ENCODE assay signal across 36 cellular contexts in the genomic region with DNA sequence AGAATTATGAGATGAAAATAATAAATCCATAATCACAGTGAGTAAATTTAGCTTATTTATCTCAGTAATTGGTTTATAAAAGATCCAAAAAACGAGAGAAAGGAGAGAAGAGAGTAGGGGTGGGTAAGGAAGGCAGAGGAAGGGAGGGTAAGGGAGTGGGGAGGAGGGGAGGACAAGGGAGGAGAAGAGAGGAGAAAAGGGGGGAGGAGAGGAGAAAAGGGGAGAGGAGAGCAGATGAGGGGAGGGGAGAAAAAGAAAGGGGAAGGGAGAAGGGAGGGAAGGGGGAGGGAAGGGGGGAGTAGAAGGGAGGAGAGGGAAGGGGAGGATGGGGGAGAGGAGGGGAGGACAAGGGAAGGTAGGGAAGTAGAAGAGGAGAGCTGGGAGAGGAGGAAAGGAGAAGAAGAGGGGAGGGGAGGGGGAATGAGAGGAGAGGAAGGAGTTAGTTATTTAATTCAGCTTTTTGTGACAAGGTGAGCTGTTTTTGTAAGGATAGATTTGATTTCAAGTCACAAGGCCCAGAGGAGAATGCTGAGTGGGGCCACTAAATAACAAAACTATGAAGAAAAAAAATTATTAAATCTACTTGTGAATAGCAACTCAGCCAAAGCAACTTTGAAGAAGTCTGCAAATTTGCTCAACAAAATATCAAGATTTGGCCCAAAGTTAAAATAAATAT.
DNase-seq lines count a peak whose midpoint lies in the region; ATAC-seq, FAIRE-seq and TF ChIP-seq lines count a peak whose summit lies in the region.
"Had no signal": no experiment of that assay in that cellular context is flagged by ENCODE, and none has a peak within 500 bp of the region (broad histone marks: within the 10 kb centered on the region; RNA-seq: fewer than 3 reads in every experiment).

No MANE protein-coding gene starts in this region.

- no peak overlapping the region for H3K4me3 ChIP-seq in HepG2 (replicated peaks in 1 of 3; ENCODE audit: insufficient read depth in 1 of 3, low read depth in 2 of 3, low read length in 3 of 3)
- H3K4me3 ChIP-seq in right lobe of liver: no peak overlapping the region
- no peak overlapping the region for H3K4me3 ChIP-seq in K562
- no peak overlapping the region for H3K4me3 ChIP-seq in tibial nerve
- H3K4me3 ChIP-seq: A549; BLaER1; BLaER1 treated with 17β-estradiol and CSF1 and Interleukin-3, amounts not matched to agents 10 nM and 100 nM had no signal

- 2% methylated on average over 1 of the region's 1 CpG for WGBS in HepG2 (ENCODE audit: low lambda C conversion rate)
- 0% methylated on average over 1 of the region's 1 CpG for WGBS in right lobe of liver (ENCODE audit: insufficient coverage, low coverage, low lambda C conversion rate, missing lambda C conversion rate)
- WGBS in K562 (ENCODE audit: insufficient coverage, low coverage, missing lambda C conversion rate): 0% methylated on average over 1 of the region's 1 CpG
- WGBS in tibial nerve, 2 donors: 38 to 68% methylated on average over 1 of the region's 1 CpG

- DNase-seq in HepG2 (ENCODE audit: low spot score) (no peak), right lobe of liver (no peak), K562 (ENCODE audit: extremely low read depth in 1 of 4, low spot score in 3 of 4) (no peak), left kidney (ENCODE audit: low read depth, low spot score) (peak; percentile 2), tibial nerve (ENCODE audit: low spot score in 2 of 2) (no peak)
- no peak for DNase-seq in activated T-helper 2 cell treated with anti-CD3 and anti-CD28 coated beads, Interferon-gamma antibody, Interleukin-2, Interleukin-4, amounts not matched to agents 10 μg/mL and 5 μg/mL and 100 μg/mL, durations not matched to agents 14 hours and 24 hours and 36 hours (ENCODE audit: low spot score)
- no peak for DNase-seq in naive thymus-derived CD8-positive, alpha-beta T cell
- DNase-seq: 8988T; ACHN; AML-193; BE2C; C1 segment of cervical spinal cord; Caco-2; Calu3; CD4-positive, alpha-beta memory T cell; CD4-positive, alpha-beta T cell; CD4-positive, CD25-positive, alpha-beta regulatory T cell; CD8-positive, alpha-beta memory T cell; CD8-positive, alpha-beta T cell; COR-L47; DMS 273 treated with DMSO at 0.1 percent for 48 hours; DMS153; DMS53; DMS79; DMS79 treated with DMSO at 0.1 percent for 48 hours; DND-41; EL had no signal

- H3K36me3 Mint-ChIP-seq in activated T-helper 2 cell treated with anti-CD3 and anti-CD28 coated beads, Interferon-gamma antibody, Interleukin-2, Interleukin-4, amounts not matched to agents 10 μg/mL and 5 μg/mL and 100 μg/mL, durations not matched to agents 14 hours and 24 hours and 36 hours (ENCODE audit: low read depth): no peaks in the 10 kb centered on the region
- peaks cover 0 to 2% (median 0%) of the 10 kb centered on the region in 3 donors for H3K36me3 Mint-ChIP-seq in naive thymus-derived CD8-positive, alpha-beta T cell
- H3K36me3 Mint-ChIP-seq: CD14-positive monocyte; CD4-positive, alpha-beta memory T cell; CD4-positive, CD25-positive, alpha-beta regulatory T cell; CD8-positive, alpha-beta memory T cell; CD8-positive, alpha-beta T cell had no signal

- H3K4me2 ChIP-seq in HepG2 (ENCODE audit: low read depth, low read length) (no peak overlapping the region), K562 (ENCODE audit: insufficient read depth, low read length) (no peak overlapping the region)
- H3K4me2 ChIP-seq: A549; BLaER1; BLaER1 treated with 17β-estradiol and CSF1 and Interleukin-3, amounts not matched to agents 10 nM and 100 nM had no signal

- ATAC-seq in HepG2 (no peak), right lobe of liver (no peak), K562 (no peak), HG02870 (IDR thresholded peaks at IDR 0.05; ENCODE audit: unreplicated experiment) (no peak)
- no peak for ATAC-seq in naive thymus-derived CD8-positive, alpha-beta T cell
- ATAC-seq: A549; CD8-positive, alpha-beta T cell had no signal

- no peaks in the 10 kb centered on the region for H3K4me1 Mint-ChIP-seq in activated T-helper 2 cell treated with anti-CD3 and anti-CD28 coated beads, Interferon-gamma antibody, Interleukin-2, Interleukin-4, amounts not matched to agents 10 μg/mL and 5 μg/mL and 100 μg/mL, durations not matched to agents 14 hours and 24 hours and 36 hours (ENCODE audit: low read depth)
- H3K4me1 Mint-ChIP-seq in naive thymus-derived CD8-positive, alpha-beta T cell: no peaks in the 10 kb centered on the region
- H3K4me1 Mint-ChIP-seq: B cell; CD14-positive monocyte; CD4-positive, alpha-beta memory T cell; CD4-positive, CD25-positive, alpha-beta regulatory T cell; CD8-positive, alpha-beta memory T cell had no signal

- POLR2A ChIA-PET in HepG2 (lab: Yijun Ruan, JAX) (no interaction called here), K562 (lab: Yijun Ruan, JAX) (no interaction called here)
- POLR2A ChIA-PET in naive thymus-derived CD8-positive, alpha-beta T cell (lab: Charles Lee): no interaction called here

- H3K36me3 ChIP-seq in HepG2 (replicated peaks in 1 of 2; ENCODE audit: control insufficient read depth in 1 of 2, insufficient read depth in 2 of 2, low read length in 2 of 2) (no peaks in the 10 kb centered on the region), right lobe of liver (no peaks in the 10 kb centered on the region), K562 (ENCODE audit: control insufficient read depth, insufficient read depth, low read length) (no peaks in the 10 kb centered on the region), tibial nerve (no peaks in the 10 kb centered on the region)
- H3K36me3 ChIP-seq: BE2C; BLaER1; BLaER1 treated with 17β-estradiol and CSF1 and Interleukin-3, amounts not matched to agents 10 nM and 100 nM had no signal

- H3K27me3 ChIP-seq in HepG2 (ENCODE audit: control insufficient read depth in 1 of 2, insufficient read depth in 2 of 2, low read length in 2 of 2): no peaks in the 10 kb centered on the region
- no peaks in the 10 kb centered on the region for H3K27me3 ChIP-seq in right lobe of liver
- H3K27me3 ChIP-seq in K562 (ENCODE audit: control insufficient read depth in 2 of 2, insufficient read depth in 2 of 2, low read length in 2 of 2): no peaks in the 10 kb centered on the region
- H3K27me3 ChIP-seq in tibial nerve: no peaks in the 10 kb centered on the region
- H3K27me3 ChIP-seq: BE2C; BLaER1; BLaER1 treated with 17β-estradiol and CSF1 and Interleukin-3, amounts not matched to agents 10 nM and 100 nM had no signal

- TF ChIP-seq POLR2A in HepG2 (IDR thresholded peaks at IDR 0.05; ENCODE audit: insufficient read depth in 1 of 2, low read depth in 2 of 2, low read length in 2 of 2) (no peak), right lobe of liver (IDR thresholded peaks at IDR 0.05) (no peak), K562 (conservative IDR thresholded peaks at IDR 0.05) (no peak), tibial nerve (IDR thresholded peaks at IDR 0.05) (no peak)

- peaks cover 2% of the 10 kb centered on the region for H3K9me3 Mint-ChIP-seq in activated T-helper 2 cell treated with anti-CD3 and anti-CD28 coated beads, Interferon-gamma antibody, Interleukin-2, Interleukin-4, amounts not matched to agents 10 μg/mL and 5 μg/mL and 100 μg/mL, durations not matched to agents 14 hours and 24 hours and 36 hours
- H3K9me3 Mint-ChIP-seq in naive thymus-derived CD8-positive, alpha-beta T cell: peaks cover 0 to 10% (median 3%) of the 10 kb centered on the region in 9 donors
- H3K9me3 Mint-ChIP-seq: CD4-positive, alpha-beta T cell had no signal

- FAIRE-seq in HepG2 (lab: Jason Lieb, UNC): no peak
- no peak for FAIRE-seq in K562 (lab: Jason Lieb, UNC)
- FAIRE-seq: A549, D721Med had no signal

- H3K27ac ChIP-seq in HepG2 (ENCODE audit: extremely low read length, insufficient read depth, low read length): no peak overlapping the region
- H3K27ac ChIP-seq in right lobe of liver: no peak overlapping the region
- H3K27ac ChIP-seq in K562 (ENCODE audit: extremely low read depth, low read depth, low read length): no peak overlapping the region
- H3K27ac ChIP-seq in tibial nerve: no peak overlapping the region
- H3K27ac ChIP-seq: 22Rv1; A549; BLaER1; BLaER1 treated with 17β-estradiol and CSF1 and Interleukin-3, amounts not matched to agents 10 nM and 100 nM; C4-2B had no signal

- no peaks in the 10 kb centered on the region for H3K9me1 ChIP-seq in K562 (ENCODE audit: control insufficient read depth, insufficient read depth, low read length)

- in situ Hi-C loops in HepG2 (cut with HindIII; ENCODE audit: extremely low pct_ligation_motif_present, low pct_unique_long_range_greater_than_20kb): no loop called here
- in situ Hi-C loops in K562 (cut with MboI): no loop called here

- peak overlapping the region; percentile 42 for H3K27ac Mint-ChIP-seq in activated T-helper 2 cell treated with anti-CD3 and anti-CD28 coated beads, Interferon-gamma antibody, Interleukin-2, Interleukin-4, amounts not matched to agents 10 μg/mL and 5 μg/mL and 100 μg/mL, durations not matched to agents 14 hours and 24 hours and 36 hours
- H3K27ac Mint-ChIP-seq in naive thymus-derived CD8-positive, alpha-beta T cell: no peak overlapping the region
- H3K27ac Mint-ChIP-seq: B cell; CD14-positive monocyte; CD4-positive, alpha-beta memory T cell; CD4-positive, alpha-beta T cell; CD4-positive, CD25-positive, alpha-beta regulatory T cell; CD8-positive, alpha-beta memory T cell; CD8-positive, alpha-beta T cell had no signal

- BruUV-seq in HepG2 (replicated peaks; lab: Mats Ljungman, UMichigan): no TSS peak
- BruUV-seq in K562 (replicated peaks; lab: Mats Ljungman, UMichigan): no TSS peak

- no peak for TF ChIP-seq RAD21 in HepG2 (CRISPR knock-in tag; IDR thresholded peaks at IDR 0.05)
- no peak for TF ChIP-seq RAD21 in K562 (CRISPR knock-in tag; conservative IDR thresholded peaks at IDR 0.05 in 1 of 2, IDR thresholded peaks at IDR 0.05 in 1 of 2)

- no peaks in the 10 kb centered on the region for H3K27me3 Mint-ChIP-seq in activated T-helper 2 cell treated with anti-CD3 and anti-CD28 coated beads, Interferon-gamma antibody, Interleukin-2, Interleukin-4, amounts not matched to agents 10 μg/mL and 5 μg/mL and 100 μg/mL, durations not matched to agents 14 hours and 24 hours and 36 hours (ENCODE audit: low read depth)
- H3K27me3 Mint-ChIP-seq in naive thymus-derived CD8-positive, alpha-beta T cell: no peaks in the 10 kb centered on the region
- H3K27me3 Mint-ChIP-seq: B cell; CD4-positive, alpha-beta memory T cell; CD4-positive, alpha-beta T cell; CD4-positive, CD25-positive, alpha-beta regulatory T cell had no signal

- no peak for TF ChIP-seq EP300 in HepG2 (IDR thresholded peaks at IDR 0.05; ENCODE audit: low read depth in 2 of 2, low read length in 2 of 2)
- no peak for TF ChIP-seq EP300 in HepG2 (CRISPR knock-in tag; IDR thresholded peaks at IDR 0.05; ENCODE audit: borderline replicate concordance)
- no peak for TF ChIP-seq EP300 in K562 (IDR thresholded peaks at IDR 0.05; ENCODE audit: low read length)
- no peak for TF ChIP-seq EP300 in tibial nerve (IDR thresholded peaks at IDR 0.05)

- H2AFZ ChIP-seq in HepG2 (ENCODE audit: low read length) (no peak overlapping the region), K562 (ENCODE audit: low read depth, low read length) (no peak overlapping the region)

- TF ChIP-seq CTCF in HepG2 (CRISPR knock-in tag; IDR thresholded peaks at IDR 0.05): no peak
- no peak for TF ChIP-seq CTCF in right lobe of liver (IDR thresholded peaks at IDR 0.05)
- TF ChIP-seq CTCF in K562 (IDR thresholded peaks at IDR 0.05 in 2 of 3, conservative IDR thresholded peaks at IDR 0.05 in 1 of 3; ENCODE audit: insufficient read depth in 2 of 3, low read depth in 1 of 3, low read length in 3 of 3): no peak
- TF ChIP-seq CTCF in tibial nerve (IDR thresholded peaks at IDR 0.05): no peak

- H3K4me1 ChIP-seq in HepG2 (ENCODE audit: insufficient read depth, low read length): no peaks in the 10 kb centered on the region
- no peaks in the 10 kb centered on the region for H3K4me1 ChIP-seq in right lobe of liver
- H3K4me1 ChIP-seq in K562 (replicated peaks in 1 of 2; ENCODE audit: control insufficient read depth in 2 of 2, insufficient read depth in 2 of 2, low read length in 2 of 2): no peaks in the 10 kb centered on the region
- no peaks in the 10 kb centered on the region for H3K4me1 ChIP-seq in tibial nerve
- H3K4me1 ChIP-seq: A549, BE2C, BLaER1, Caco-2 had no signal

- H3K9me3 ChIP-seq in HepG2 (ENCODE audit: low read length) (peaks cover 11% of the 10 kb centered on the region), right lobe of liver (no peaks in the 10 kb centered on the region), K562 (replicated peaks; ENCODE audit: control insufficient read depth, insufficient read depth, low read depth, low read length) (no peaks in the 10 kb centered on the region), tibial nerve (peaks cover 0 to 3% (median 0%) of the 10 kb centered on the region in 4 donors)
- H3K9me3 ChIP-seq: A549, BE2C, BLaER1, Caco-2 had no signal

- no peaks in the 10 kb centered on the region for H3K79me2 ChIP-seq in HepG2 (ENCODE audit: insufficient read depth, low read length)
- no peaks in the 10 kb centered on the region for H3K79me2 ChIP-seq in K562 (ENCODE audit: control insufficient read depth, insufficient read depth, low read length)

- no peak overlapping the region for H3K4me3 Mint-ChIP-seq in activated T-helper 2 cell treated with anti-CD3 and anti-CD28 coated beads, Interferon-gamma antibody, Interleukin-2, Interleukin-4, amounts not matched to agents 10 μg/mL and 5 μg/mL and 100 μg/mL, durations not matched to agents 14 hours and 24 hours and 36 hours (ENCODE audit: low read depth)
- no peak overlapping the region for H3K4me3 Mint-ChIP-seq in naive thymus-derived CD8-positive, alpha-beta T cell
- H3K4me3 Mint-ChIP-seq: B cell; CD14-positive monocyte; CD4-positive, alpha-beta memory T cell; CD4-positive, alpha-beta T cell; CD4-positive, CD25-positive, alpha-beta regulatory T cell; CD8-positive, alpha-beta memory T cell; CD8-positive, alpha-beta T cell had no signal

- intact Hi-C loops in HepG2 (cut with micrococcal nuclease; ENCODE audit: unreplicated experiment): no loop called here
- intact Hi-C loops in right lobe of liver (cut with DNase I): no loop called here
- intact Hi-C loops in activated T-helper 2 cell treated with anti-CD3 and anti-CD28 coated beads, Interferon-gamma antibody, Interleukin-2, Interleukin-4, amounts not matched to agents 10 μg/mL and 5 μg/mL and 100 μg/mL, durations not matched to agents 14 hours and 24 hours and 36 hours (cut with micrococcal nuclease): no loop called here
- intact Hi-C loops in K562 (cut with micrococcal nuclease): no loop called here

- no peaks in the 10 kb centered on the region for H4K20me1 ChIP-seq in HepG2 (ENCODE audit: insufficient read depth, low read length)
- no peaks in the 10 kb centered on the region for H4K20me1 ChIP-seq in K562 (replicated peaks; ENCODE audit: control insufficient read depth, insufficient read depth, low read length)
- H4K20me1 ChIP-seq: BLaER1; BLaER1 treated with 17β-estradiol and CSF1 and Interleukin-3, amounts not matched to agents 10 nM and 100 nM had no signal

- H3K9ac ChIP-seq in HepG2 (ENCODE audit: insufficient read depth, low read depth, low read length): no peak overlapping the region
- no peak overlapping the region for H3K9ac ChIP-seq in K562 (ENCODE audit: insufficient read depth in 1 of 2, low read depth in 2 of 2, low read length in 2 of 2)
- H3K9ac ChIP-seq: BLaER1; BLaER1 treated with 17β-estradiol and CSF1 and Interleukin-3, amounts not matched to agents 10 nM and 100 nM had no signal

- CTCF ChIA-PET in HepG2 (lab: Yijun Ruan, JAX; ENCODE audit: low intra/inter-chr PET ratio, low total read pairs): no interaction called here
- CTCF ChIA-PET in K562 (lab: Yijun Ruan, JAX; ENCODE audit: low intra/inter-chr PET ratio): no interaction called here
